Comparison of ENCODE assay signal across 1 cellular context in genomic region chr16:52592216-52592592, GRCh38.
TF ChIP-seq lines count a peak whose summit lies in the region.

No MANE protein-coding gene starts in this region.

TF ChIP-seq in HepG2, 621 proteins besides CTCF, POLR2A, EP300 and RAD21 (continued from another document):
- TF ChIP-seq HIC2 (CRISPR knock-in tag; IDR thresholded peaks at IDR 0.05; ENCODE audit: low read depth) (no peak), ZMYM4 (CRISPR knock-in tag; IDR thresholded peaks at IDR 0.05) (no peak)
